Comparison of ENCODE assay signal across 1 cellular context in the genomic region with DNA sequence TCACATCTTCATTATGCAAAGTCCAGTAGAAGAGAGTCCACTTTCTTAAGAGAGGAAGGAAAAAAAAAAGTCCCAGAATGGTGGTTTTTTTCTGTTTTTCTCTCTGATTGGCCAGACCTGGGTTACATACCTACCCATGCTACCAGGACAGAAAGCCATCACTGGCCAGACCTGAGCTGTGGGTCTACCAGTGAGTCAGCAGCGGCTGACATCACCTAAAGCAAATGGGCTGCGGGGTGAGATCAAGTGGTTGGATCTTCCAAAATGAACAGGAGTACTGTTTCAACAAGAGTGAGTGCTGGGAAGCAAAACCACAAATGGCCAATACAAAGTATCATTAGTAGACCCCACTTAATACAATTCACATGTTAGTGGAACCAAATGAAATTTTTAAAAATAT.
TF ChIP-seq lines count a peak whose summit lies in the region.

No MANE protein-coding gene starts in this region.

TF ChIP-seq in SK-N-SH, 30 proteins besides CTCF, POLR2A, EP300 and RAD21 (continued from another document):
- TF ChIP-seq, protein P1, sequence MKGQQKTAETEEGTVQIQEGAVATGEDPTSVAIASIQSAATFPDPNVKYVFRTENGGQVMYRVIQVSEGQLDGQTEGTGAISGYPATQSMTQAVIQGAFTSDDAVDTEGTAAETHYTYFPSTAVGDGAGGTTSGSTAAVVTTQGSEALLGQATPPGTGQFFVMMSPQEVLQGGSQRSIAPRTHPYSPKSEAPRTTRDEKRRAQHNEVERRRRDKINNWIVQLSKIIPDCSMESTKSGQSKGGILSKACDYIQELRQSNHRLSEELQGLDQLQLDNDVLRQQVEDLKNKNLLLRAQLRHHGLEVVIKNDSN (IDR thresholded peaks at IDR 0.05; ENCODE audit: borderline replicate concordance, low read depth) = no peak
- TF ChIP-seq SMC3 (IDR thresholded peaks at IDR 0.05; ENCODE audit: low read depth, low read length) = no peak
- TF ChIP-seq MAX (IDR thresholded peaks at IDR 0.05; ENCODE audit: low read depth) = no peak
- no peak for TF ChIP-seq NRF1 (IDR thresholded peaks at IDR 0.05; ENCODE audit: low read depth, low read length)
- TF ChIP-seq MEF2A (IDR thresholded peaks at IDR 0.05; ENCODE audit: borderline replicate concordance, low read depth) = no peak
- TF ChIP-seq FOSL2 (IDR thresholded peaks at IDR 0.05; ENCODE audit: borderline replicate concordance, low read depth) = no peak
- TF ChIP-seq GABPA (IDR thresholded peaks at IDR 0.05; ENCODE audit: low read depth) = no peak
